ENCODE assay signal across 21 cellular contexts in genomic region chr17:81197831-81198490, GRCh38. TPM values are rescaled to one million over a fixed set of nuclear protein-coding genes. Genes with fewer than 3 reads are reported as not detected.
"Had no signal": no experiment of that assay in that cellular context is flagged by ENCODE, and none has a peak within 500 bp of the region (broad histone marks: within the 10 kb centered on the region; RNA-seq: fewer than 3 reads in every experiment).

No MANE protein-coding gene starts in this region.

- H3K9me3 ChIP-seq: Peyer's patch had no signal

- H3K27me3 ChIP-seq: brain microvascular endothelial cell, Peyer's patch had no signal

- DNase-seq: activated CD4-positive, alpha-beta memory T cell treated with anti-CD3 and anti-CD28 coated beads, Interleukin-2, amount 10 ng/mL, durations not matched to agents 7 days and 5 days; activated CD4-positive, alpha-beta T cell treated with anti-CD3 and anti-CD28 coated beads for 36 hours; activated CD4-positive, alpha-beta T cell treated with anti-CD3 and anti-CD28 coated beads, Interleukin-2, amount 50 U/mL, for 1 hour; activated gamma-delta T cell; activated naive CD4-positive, alpha-beta T cell treated with anti-CD3 and anti-CD28 coated beads for 36 hours; activated T-cell treated with anti-CD3 and anti-CD28 coated beads for 4 hours; activated T-cell treated with anti-CD3 and anti-CD28 coated beads, Interleukin-2, amount 50 U/mL, for 48 hours; brain microvascular endothelial cell; Karpas-422; NCI-H1048; NCI-H146; NCI-H187 treated with DMSO at 0.1 percent for 48 hours; NCI-H2081 treated with DMSO at 0.1 percent for 48 hours; NCI-H446; Peyer's patch; SIG-M5; T-cell; T-helper 2 cell; T1000 had no signal

- H3K36me3 ChIP-seq: brain microvascular endothelial cell, Peyer's patch had no signal

- H3K4me1 ChIP-seq: Peyer's patch had no signal

- ATAC-seq: activated CD4-positive, alpha-beta T cell treated with anti-CD3 and anti-CD28 coated beads for 36 hours; activated T-helper 17 cell treated with anti-CD3 and anti-CD28 coated beads, Interleukin-2, amount 50 U/mL, for 72 hours; T-cell had no signal

- H3K27ac ChIP-seq: brain microvascular endothelial cell, Peyer's patch had no signal

- H3K4me3 ChIP-seq: Peyer's patch had no signal

RNA-seq across cellular contexts. Expression of gene PVALEF, which starts 32.7 kb away (rescaled TPM):
- total RNA-seq: activated CD4-positive, alpha-beta memory T cell treated with anti-CD3 and anti-CD28 coated beads, Interleukin-2, amount 10 ng/mL, durations not matched to agents 7 days and 5 days; activated CD4-positive, alpha-beta T cell treated with anti-CD3 and anti-CD28 coated beads for 36 hours; activated CD8-positive, alpha-beta memory T cell treated with anti-CD3 and anti-CD28 coated beads for 36 hours; activated naive CD4-positive, alpha-beta T cell treated with anti-CD3 and anti-CD28 coated beads for 36 hours; activated T-helper 17 cell treated with anti-CD3 and anti-CD28 coated beads, Interleukin-2, amount 50 U/mL, for 72 hours; Peyer's patch; T-cell had no signal
